In the genomic region with DNA sequence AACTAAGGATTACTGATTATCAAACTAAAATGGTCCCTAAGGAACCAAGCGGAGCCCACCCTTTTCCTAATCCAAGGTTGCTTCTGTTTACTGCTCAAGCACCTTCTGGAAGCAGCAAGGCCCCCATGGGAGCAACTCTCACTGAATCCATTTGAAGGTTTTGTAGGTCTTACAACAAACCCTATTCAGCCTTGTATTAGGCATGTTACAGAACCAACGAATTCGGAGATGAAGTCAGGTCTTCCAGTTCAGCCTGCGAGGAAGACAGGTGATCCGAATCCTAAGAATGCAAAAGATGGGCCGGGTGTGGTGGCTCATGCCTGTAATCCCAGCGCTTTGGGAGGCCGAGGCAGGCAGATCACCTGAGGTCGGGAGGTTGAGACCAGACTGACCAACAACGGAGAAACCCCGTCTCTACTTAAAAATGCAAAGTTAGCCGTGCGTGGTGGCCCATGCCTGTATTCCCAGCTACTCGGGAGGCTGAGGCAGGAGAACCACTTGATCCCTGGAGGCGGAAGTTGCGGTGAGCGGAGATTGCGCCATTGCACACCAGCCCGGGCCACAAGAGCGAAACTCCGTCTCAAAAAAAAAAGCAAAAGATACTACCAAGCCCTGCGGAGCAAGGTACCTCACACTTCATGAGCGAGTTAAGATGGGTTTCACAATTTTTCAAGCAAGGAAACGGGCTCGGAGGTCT, we compare ENCODE assay signal across 8 cellular contexts. TPM values are rescaled to one million over a fixed set of nuclear protein-coding genes. Genes with fewer than 3 reads are reported as not detected.
DNase-seq lines count a peak whose midpoint lies in the region; ATAC-seq and TF ChIP-seq lines count a peak whose summit lies in the region.

No MANE protein-coding gene starts in this region.

- DNase-seq in GM12864 (ENCODE audit: low read depth) = no peak
- DNase-seq in heart left ventricle = peak; percentile 35 to 81 (median 59)
- DNase-seq in gastrocnemius medialis = peak; percentile 8 to 29
- no peak for DNase-seq in stimulated activated naive CD4-positive, alpha-beta T cell treated with Interleukin-2 at 50 U/mL for 16 hours (lab: John Stamatoyannopoulos, UW)
- DNase-seq in activated CD4-positive, CD25-positive, alpha-beta regulatory T cell (lab: John Stamatoyannopoulos, UW) = no peak
- no peak for DNase-seq in NCI-H524 (lab: John Stamatoyannopoulos, UW)

- H3K4me3 ChIP-seq in GM12864 (ENCODE audit: low read depth, low read length) = peak overlapping the region; percentile 85
- peak overlapping the region in 10 of 12 donors; percentile 50 to 91 (median 80) for H3K4me3 ChIP-seq in heart left ventricle
- H3K4me3 ChIP-seq in gastrocnemius medialis = peak overlapping the region; percentile 63 to 89 (median 76)

- H3K27ac ChIP-seq in VCaP (peak overlapping the region; percentile 76), heart left ventricle (peak overlapping the region; percentile 74 to 99 (median 92)), gastrocnemius medialis (peak overlapping the region; percentile 84 to 92 (median 90))

- in situ Hi-C loops in gastrocnemius medialis (cut with MboI; ENCODE audit: low sequenced_read_pairs in 4 of 4) = loop anchor here in 1 of 4 donors (25.0 kb wide), 2 partner anchors 302 to 402 kb away; no protein-coding TSS in a partner anchor

- no peak for TF ChIP-seq CTCF in GM12864 (IDR thresholded peaks at IDR 0.05; ENCODE audit: low read depth, low read length, missing control alignments)
- TF ChIP-seq CTCF in VCaP (conservative IDR thresholded peaks at IDR 0.05) = no peak
- TF ChIP-seq CTCF in heart left ventricle (IDR thresholded peaks at IDR 0.05) = no peak
- no peak for TF ChIP-seq CTCF in gastrocnemius medialis (IDR thresholded peaks at IDR 0.05 in 4 of 5, conservative IDR thresholded peaks at IDR 0.05 in 1 of 5)

- H3K36me3 ChIP-seq in heart left ventricle = no peaks in the 10 kb centered on the region
- H3K36me3 ChIP-seq in gastrocnemius medialis = no peaks in the 10 kb centered on the region

- ATAC-seq in heart left ventricle (peak in 1 of 4 donors; percentile 5), gastrocnemius medialis (no peak), GM21576 (IDR thresholded peaks at IDR 0.05; ENCODE audit: unreplicated experiment) (no peak)

- H3K27me3 ChIP-seq in heart left ventricle (no peaks in the 10 kb centered on the region), gastrocnemius medialis (no peaks in the 10 kb centered on the region)

- peaks cover 0 to 35% (median 6%) of the 10 kb centered on the region in 12 donors for H3K4me1 ChIP-seq in heart left ventricle
- peaks cover 0 to 3% of the 10 kb centered on the region in 2 donors for H3K4me1 ChIP-seq in gastrocnemius medialis

- WGBS in heart left ventricle, 4 donors = 87 to 92% (median 89%) methylated on average over 25 of the region's 25 CpGs

- no peak for TF ChIP-seq POLR2A in heart left ventricle (IDR thresholded peaks at IDR 0.05)
- TF ChIP-seq POLR2A in gastrocnemius medialis (IDR thresholded peaks at IDR 0.05) = no peak

- intact Hi-C loops in heart left ventricle (cut with DNase I) (loop anchor here in 8 of 10 donors (5.0 to 10.0 kb wide), 9 partner anchors 67 to 490 kb away; no protein-coding TSS in a partner anchor), gastrocnemius medialis (cut with DNase I; ENCODE audit: low total_unique reads) (loop anchor here (2.0 to 5.0 kb wide), 2 partner anchors 112 to 292 kb away; no protein-coding TSS in a partner anchor)

- no peaks in the 10 kb centered on the region for H3K9me3 ChIP-seq in heart left ventricle
- no peaks in the 10 kb centered on the region for H3K9me3 ChIP-seq in gastrocnemius medialis

RNA-seq across cellular contexts. Expression of gene ZAR1L, which starts 0.7 kb away (rescaled TPM):
- total RNA-seq in heart left ventricle (not detected), gastrocnemius medialis (not detected)
- not detected for polyA plus RNA-seq in heart left ventricle

RNA-seq across cellular contexts. Expression of gene BRCA2, which starts 0.9 kb away (rescaled TPM):
- total RNA-seq in heart left ventricle (1 to 10 TPM in 2 of 9 donors, under 1 TPM in 7; 0.13 to 5.2 (median 0.42) TPM), gastrocnemius medialis (under 1 TPM; 0.02 to 0.20 (median 0.12) TPM)
- under 1 TPM; 0.04 to 0.12 TPM for polyA plus RNA-seq in heart left ventricle

Comparison
In these comparisons a context has a peak if more than half of its experiments do, and no peak if none do; other contexts are left out.
1. DNase-seq: peak in heart left ventricle (5 of 5) and gastrocnemius medialis (2 of 2); none in GM12864 (single experiment), stimulated activated naive CD4-positive, alpha-beta T cell treated with Interleukin-2 at 50 U/mL for 16 hours (single experiment), activated CD4-positive, CD25-positive, alpha-beta regulatory T cell (0 of 4) and NCI-H524 (0 of 2).
2. Peak in every context shown above with its lines, with median percentiles within 50 percentile points of each other: H3K4me3 ChIP-seq and H3K27ac ChIP-seq.